Comparison of ENCODE assay signal across 1 cellular context in genomic region chr12:57109207-57110160, GRCh38.
TF ChIP-seq lines count a peak whose summit lies in the region.

No MANE protein-coding gene starts in this region.

TF ChIP-seq in IMR-90, 13 proteins besides CTCF, POLR2A, EP300 and RAD21 (continued from another document):
- no peak for TF ChIP-seq MXI1 (IDR thresholded peaks at IDR 0.05; ENCODE audit: borderline replicate concordance, low read depth, low read length)
- no peak for TF ChIP-seq MAZ (IDR thresholded peaks at IDR 0.05; ENCODE audit: borderline replicate concordance, low read depth, low read length)
- no peak for TF ChIP-seq MAFK (IDR thresholded peaks at IDR 0.05; ENCODE audit: low read depth, low read length)
- no peak for TF ChIP-seq CHD1 (IDR thresholded peaks at IDR 0.05; ENCODE audit: low read depth, low read length)
- no peak for TF ChIP-seq NFE2L2 (IDR thresholded peaks at IDR 0.05; ENCODE audit: low read depth, low read length)
- TF ChIP-seq RCOR1 (IDR thresholded peaks at IDR 0.05; ENCODE audit: insufficient replicate concordance, low read length), result no peak
- TF ChIP-seq BHLHE40 (IDR thresholded peaks at IDR 0.05; ENCODE audit: low read depth, low read length), result no peak
- TF ChIP-seq SMC3 (IDR thresholded peaks at IDR 0.05; ENCODE audit: low read depth, low read length), result no peak
- no peak for TF ChIP-seq FOS (IDR thresholded peaks at IDR 0.05; ENCODE audit: low read depth, low read length)
- no peak for TF ChIP-seq ELK1 (IDR thresholded peaks at IDR 0.05; ENCODE audit: borderline replicate concordance, low read depth, low read length)
- no peak for TF ChIP-seq CEBPB (IDR thresholded peaks at IDR 0.05; ENCODE audit: low read depth, low read length)
- TF ChIP-seq RFX5 (IDR thresholded peaks at IDR 0.05; ENCODE audit: low read depth, low read length), result no peak
TF ChIP-seq in IMR-90: peak in this region for 0.
